23 cellular contexts compared by ENCODE assay signal in the genomic region with DNA sequence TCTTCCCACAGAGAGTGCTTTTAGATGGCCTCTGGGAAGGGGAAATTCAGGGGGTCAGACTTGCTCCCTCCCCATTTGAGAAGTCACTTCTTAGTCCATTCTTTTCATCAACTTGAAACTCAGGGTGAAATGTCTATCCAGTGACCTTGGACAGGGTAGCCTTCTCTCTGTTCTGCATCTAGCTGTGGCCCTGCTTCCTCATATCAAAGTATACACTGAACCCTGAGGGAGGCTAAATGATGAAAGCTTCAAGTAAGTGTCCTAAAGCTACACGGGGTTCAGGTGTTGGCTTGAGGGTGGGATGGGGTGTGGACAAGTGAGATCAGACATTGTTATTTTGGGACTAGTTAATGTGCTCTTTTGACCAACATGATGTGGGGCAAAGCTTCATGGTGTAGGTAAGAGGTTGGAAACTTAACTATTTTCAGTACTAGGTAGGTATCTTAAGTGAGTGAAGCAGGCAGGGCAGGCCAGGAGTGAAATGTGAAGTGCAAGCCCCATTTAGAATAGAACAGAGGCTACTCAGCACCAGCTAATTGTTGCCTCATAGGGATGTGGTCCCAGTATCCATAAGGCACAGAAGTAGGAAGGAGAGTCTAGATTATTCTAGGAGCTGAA. TPM values are rescaled to one million over a fixed set of nuclear protein-coding genes. Genes with fewer than 3 reads are reported as not detected.
"Had no signal": no experiment of that assay in that cellular context is flagged by ENCODE, and none has a peak within 500 bp of the region (broad histone marks: within the 10 kb centered on the region; RNA-seq: fewer than 3 reads in every experiment).

No MANE protein-coding gene starts in this region.

- H3K36me3 Mint-ChIP-seq: brain had no signal

- H3K27me3 Mint-ChIP-seq: activated CD8-positive, alpha-beta memory T cell treated with anti-CD3 and anti-CD28 coated beads, Interleukin-2, amount 10 ng/mL, durations not matched to agents 7 days and 5 days; activated naive CD4-positive, alpha-beta T cell treated with anti-CD3 and anti-CD28 coated beads, Interleukin-2, amount 10 ng/mL, durations not matched to agents 7 days and 5 days; progenitor cell of endocrine pancreas had no signal

- H3K27ac ChIP-seq: coronary artery, esophagus muscularis mucosa, hepatocyte, left ventricle myocardium inferior, right atrium auricular region, thoracic aorta, upper lobe of right lung had no signal

- H3K4me3 Mint-ChIP-seq: activated CD8-positive, alpha-beta memory T cell treated with anti-CD3 and anti-CD28 coated beads, Interleukin-2, amount 10 ng/mL, durations not matched to agents 7 days and 5 days; activated naive CD4-positive, alpha-beta T cell treated with anti-CD3 and anti-CD28 coated beads, Interleukin-2, amount 10 ng/mL, durations not matched to agents 7 days and 5 days; brain; nephron progenitor cell had no signal

- H3K4me1 Mint-ChIP-seq: brain, nephron progenitor cell had no signal

- H3K4me3 ChIP-seq: coronary artery, esophagus muscularis mucosa, hepatocyte, left ventricle myocardium inferior, mucosa of descending colon, right atrium auricular region, thoracic aorta, upper lobe of right lung had no signal

- H3K9me3 ChIP-seq: esophagus muscularis mucosa, left ventricle myocardium inferior, mucosa of descending colon, right atrium auricular region, SK-N-SH, thoracic aorta, upper lobe of right lung had no signal

- H3K4me1 ChIP-seq: esophagus muscularis mucosa, left ventricle myocardium inferior, right atrium auricular region, upper lobe of right lung had no signal

- H3K27me3 ChIP-seq: hepatocyte, right atrium auricular region, upper lobe of right lung had no signal

- H3K27ac Mint-ChIP-seq: activated CD8-positive, alpha-beta memory T cell treated with anti-CD3 and anti-CD28 coated beads, Interleukin-2, amount 10 ng/mL, durations not matched to agents 7 days and 5 days; activated naive CD4-positive, alpha-beta T cell treated with anti-CD3 and anti-CD28 coated beads, Interleukin-2, amount 10 ng/mL, durations not matched to agents 7 days and 5 days; activated T-helper 2 cell treated with anti-CD3 and anti-CD28 coated beads, Interferon-gamma antibody, Interleukin-2, Interleukin-4, amounts not matched to agents 10 μg/mL and 5 μg/mL and 100 μg/mL, durations not matched to agents 14 hours and 24 hours and 36 hours; brain; nephron progenitor cell; progenitor cell of endocrine pancreas had no signal

- H3K36me3 ChIP-seq: esophagus muscularis mucosa, left ventricle myocardium inferior, right atrium auricular region, thoracic aorta, upper lobe of right lung had no signal

- DNase-seq: activated CD4-positive, alpha-beta T cell treated with anti-CD3 and anti-CD28 coated beads, Interleukin-2, amount 50 U/mL, for 1 hour; activated CD8-positive, alpha-beta memory T cell treated with anti-CD3 and anti-CD28 coated beads, Interleukin-2, amount 10 ng/mL, durations not matched to agents 7 days and 5 days; activated naive CD4-positive, alpha-beta T cell treated with anti-CD3 and anti-CD28 coated beads, Interleukin-2, amount 10 ng/mL, durations not matched to agents 7 days and 5 days; activated T-cell treated with anti-CD3 and anti-CD28 coated beads, Interleukin-2, amount 50 U/mL, for 1 hour; central memory CD4-positive, alpha-beta T cell; left ventricle myocardium inferior; mucosa of descending colon; nephron progenitor cell; occipital lobe; SK-N-SH; stimulated activated CD4-positive, alpha-beta T cell treated with anti-CD3 and anti-CD28 coated beads, Interleukin-4, amount 100 ng/mL, for 4 hours; stimulated activated CD8-positive, alpha-beta memory T cell treated with anti-CD3 and anti-CD28 coated beads, Interleukin-4, amount 100 ng/mL, for 48 hours; upper lobe of right lung had no signal

- ATAC-seq: activated CD8-positive, alpha-beta memory T cell treated with anti-CD3 and anti-CD28 coated beads, Interleukin-2, amount 10 ng/mL, durations not matched to agents 7 days and 5 days; mucosa of descending colon; upper lobe of right lung had no signal

RNA-seq across cellular contexts. Expression of a gene that starts 41.0 kb away (rescaled TPM):
- total RNA-seq: glomerular endothelial cell, hepatocyte, kidney epithelial cell, occipital lobe, progenitor cell of endocrine pancreas had no signal
- polyA plus RNA-seq: hepatocyte, SK-N-SH had no signal
